ENCODE assay signal across 19 cellular contexts in genomic region chr2:76667764-76668163, GRCh38.
DNase-seq lines count a peak whose midpoint lies in the region; ATAC-seq and TF ChIP-seq lines count a peak whose summit lies in the region.
"Had no signal": no experiment of that assay in that cellular context is flagged by ENCODE, and none has a peak within 500 bp of the region (broad histone marks: within the 10 kb centered on the region; RNA-seq: fewer than 3 reads in every experiment).

No MANE protein-coding gene starts in this region.

- no peaks in the 10 kb centered on the region for H3F3A ChIP-seq in SK-N-SH (replicated peaks; ENCODE audit: insufficient read depth)
- H3F3A ChIP-seq in smooth muscle cell (ENCODE audit: low read depth), result no peaks in the 10 kb centered on the region

- no peak overlapping the region for H3K9ac ChIP-seq in SK-N-SH
- no peak overlapping the region for H3K9ac ChIP-seq in smooth muscle cell (ENCODE audit: low read depth)
- H3K9ac ChIP-seq: KMS-11 had no signal

- H3K9me3 Mint-ChIP-seq in activated T-helper 17 cell treated with anti-CD3 and anti-CD28 coated beads, Interleukin-2, amount 50 U/mL, for 72 hours, result peaks cover 16% of the 10 kb centered on the region

- peak; percentile 41 for ATAC-seq in Right ventricle myocardium superior (ENCODE audit: poor library complexity)
- ATAC-seq in activated T-helper 17 cell treated with anti-CD3 and anti-CD28 coated beads, Interleukin-2, amount 50 U/mL, for 72 hours (replicated peaks), result no peak

- H3K9me3 ChIP-seq in left ventricle myocardium inferior (replicated peaks), result no peaks in the 10 kb centered on the region
- no peaks in the 10 kb centered on the region for H3K9me3 ChIP-seq in SK-N-SH
- H3K9me3 ChIP-seq in hepatocyte (ENCODE audit: low read depth), result no peaks in the 10 kb centered on the region
- no peaks in the 10 kb centered on the region for H3K9me3 ChIP-seq in smooth muscle cell (replicated peaks; ENCODE audit: low read depth)
- H3K9me3 ChIP-seq in adrenal gland (replicated peaks in 1 of 3), result no peaks in the 10 kb centered on the region
- no peaks in the 10 kb centered on the region for H3K9me3 ChIP-seq in Peyer's patch
- H3K9me3 ChIP-seq: Caco-2, HAP-1 had no signal

- H3K36me3 Mint-ChIP-seq in activated T-helper 17 cell treated with anti-CD3 and anti-CD28 coated beads, Interleukin-2, amount 50 U/mL, for 72 hours (ENCODE audit: low read depth), result no peaks in the 10 kb centered on the region

- no peak overlapping the region for H3K4me2 ChIP-seq in SK-N-SH
- H3K4me2 ChIP-seq in hepatocyte, result peak overlapping the region; percentile 17
- peak overlapping the region; percentile 14 for H3K4me2 ChIP-seq in smooth muscle cell
- H3K4me2 ChIP-seq: KMS-11 had no signal

- no peaks in the 10 kb centered on the region for H4K20me1 ChIP-seq in SK-N-SH (ENCODE audit: insufficient read depth)
- H4K20me1 ChIP-seq in hepatocyte (ENCODE audit: insufficient read depth, poor library complexity, severe bottlenecking), result no peaks in the 10 kb centered on the region
- H4K20me1 ChIP-seq in smooth muscle cell (ENCODE audit: low read depth), result no peaks in the 10 kb centered on the region

- peak; percentile 25 to 100; a peak in 2 of 4 replicates for TF ChIP-seq EP300 in SK-N-SH (IDR thresholded peaks at IDR 0.05; ENCODE audit: borderline replicate concordance in 1 of 2, low read depth in 1 of 2, low read length in 1 of 2)

- H3K79me2 ChIP-seq in SK-N-SH (ENCODE audit: insufficient read depth) (no peaks in the 10 kb centered on the region), hepatocyte (no peaks in the 10 kb centered on the region), smooth muscle cell (ENCODE audit: low read depth) (no peaks in the 10 kb centered on the region)

- DNase-seq in Right ventricle myocardium superior (no peak), left ventricle myocardium inferior (no peak), SK-N-SH (peak; percentile 58), hepatocyte (ENCODE audit: low spot score) (no peak), smooth muscle cell (lab: John Stamatoyannopoulos, UW; ENCODE audit: unreplicated experiment) (no peak), adrenal gland (no peak), Peyer's patch (no peak)
- DNase-seq: 8988T; Caco-2; CD4-positive, alpha-beta T cell; GDM1; MV-4-11; NCI-H187 treated with DMSO at 0.1 percent for 48 hours; NCI-H2227 treated with DMSO at 0.1 percent for 48 hours; NCI-H526; SIG-M5 had no signal

- H3K9me2 ChIP-seq in SK-N-SH (no peaks in the 10 kb centered on the region), hepatocyte (replicated peaks; ENCODE audit: insufficient read depth) (no peaks in the 10 kb centered on the region)

- WGBS in SK-N-SH (ENCODE audit: low lambda C conversion rate), result 16% methylated on average over 8 of the region's 8 CpGs
- 37% methylated on average over 8 of the region's 8 CpGs for WGBS in hepatocyte (ENCODE audit: low lambda C conversion rate, missing lambda C conversion rate)
- WGBS in smooth muscle cell (ENCODE audit: low lambda C conversion rate), result 36% methylated on average over 8 of the region's 8 CpGs
- 60 to 65% (median 61%) methylated on average over 8 of the region's 8 CpGs for WGBS in adrenal gland, 4 donors

- intact Hi-C loops in Right ventricle myocardium superior (cut with DNase I) (no loop called here), left ventricle myocardium inferior (cut with micrococcal nuclease) (no loop called here), adrenal gland (cut with DNase I) (no loop called here)

- H3K4me3 ChIP-seq in left ventricle myocardium inferior (no peak overlapping the region), SK-N-SH (ENCODE audit: low read depth in 2 of 2, low read length in 1 of 2) (no peak overlapping the region), hepatocyte (no peak overlapping the region), smooth muscle cell (no peak overlapping the region), adrenal gland (no peak overlapping the region), Peyer's patch (no peak overlapping the region)
- H3K4me3 ChIP-seq: HAP-1 had no signal

- TF ChIP-seq POLR2A in adrenal gland (IDR thresholded peaks at IDR 0.05) (no peak), Peyer's patch (IDR thresholded peaks at IDR 0.05) (no peak)

- no peaks in the 10 kb centered on the region for H3K4me1 Mint-ChIP-seq in activated T-helper 17 cell treated with anti-CD3 and anti-CD28 coated beads, Interleukin-2, amount 50 U/mL, for 72 hours

- H3K27ac ChIP-seq in left ventricle myocardium inferior (replicated peaks) (no peak overlapping the region), SK-N-SH (ENCODE audit: low read depth in 2 of 2, low read length in 1 of 2) (peak overlapping the region in 1 of 2 experiments; percentile 100; a peak in 2 of 4 replicates), hepatocyte (no peak overlapping the region), smooth muscle cell (ENCODE audit: low read depth) (no peak overlapping the region), adrenal gland (no peak overlapping the region), Peyer's patch (no peak overlapping the region)
- H3K27ac ChIP-seq: KMS-11 had no signal

- no peak for TF ChIP-seq CTCF in left ventricle myocardium inferior (IDR thresholded peaks at IDR 0.05; ENCODE audit: borderline replicate concordance)
- no peak for TF ChIP-seq CTCF in SK-N-SH (IDR thresholded peaks at IDR 0.05)
- TF ChIP-seq CTCF in hepatocyte (IDR thresholded peaks at IDR 0.05; ENCODE audit: poor library complexity), result no peak
- no peak for TF ChIP-seq CTCF in smooth muscle cell (IDR thresholded peaks at IDR 0.05; ENCODE audit: borderline replicate concordance, insufficient read depth, poor library complexity, severe bottlenecking)
- no peak for TF ChIP-seq CTCF in adrenal gland (IDR thresholded peaks at IDR 0.05)
- no peak for TF ChIP-seq CTCF in Peyer's patch (IDR thresholded peaks at IDR 0.05)

- H2AFZ ChIP-seq in SK-N-SH (ENCODE audit: low read depth), result no peak overlapping the region
- no peak overlapping the region for H2AFZ ChIP-seq in hepatocyte
- peak overlapping the region; percentile 46 for H2AFZ ChIP-seq in smooth muscle cell (ENCODE audit: low read depth)

- H3K4me3 Mint-ChIP-seq in activated T-helper 17 cell treated with anti-CD3 and anti-CD28 coated beads, Interleukin-2, amount 50 U/mL, for 72 hours, result no peak overlapping the region
- H3K4me3 Mint-ChIP-seq: CD4-positive, alpha-beta T cell had no signal

- no peaks in the 10 kb centered on the region for H3K27me3 Mint-ChIP-seq in activated T-helper 17 cell treated with anti-CD3 and anti-CD28 coated beads, Interleukin-2, amount 50 U/mL, for 72 hours
- H3K27me3 Mint-ChIP-seq: CD4-positive, alpha-beta T cell had no signal

- H3K27ac Mint-ChIP-seq in activated T-helper 17 cell treated with anti-CD3 and anti-CD28 coated beads, Interleukin-2, amount 50 U/mL, for 72 hours, result no peak overlapping the region
- H3K27ac Mint-ChIP-seq: CD4-positive, alpha-beta T cell had no signal

- H3K36me3 ChIP-seq in left ventricle myocardium inferior, result no peaks in the 10 kb centered on the region
- no peaks in the 10 kb centered on the region for H3K36me3 ChIP-seq in SK-N-SH (replicated peaks in 1 of 2; ENCODE audit: control insufficient read depth in 1 of 2, insufficient read depth in 2 of 2, low read length in 1 of 2)
- no peaks in the 10 kb centered on the region for H3K36me3 ChIP-seq in hepatocyte (replicated peaks; ENCODE audit: insufficient read depth, low read depth)
- H3K36me3 ChIP-seq in smooth muscle cell (ENCODE audit: low read depth), result no peaks in the 10 kb centered on the region
- no peaks in the 10 kb centered on the region for H3K36me3 ChIP-seq in adrenal gland (replicated peaks in 1 of 2)
- H3K36me3 ChIP-seq in Peyer's patch, result no peaks in the 10 kb centered on the region
- H3K36me3 ChIP-seq: HAP-1 had no signal

- peak; percentile 69 for TF ChIP-seq RAD21 in SK-N-SH (IDR thresholded peaks at IDR 0.05; ENCODE audit: low read length)

- no peaks in the 10 kb centered on the region for H3K27me3 ChIP-seq in left ventricle myocardium inferior (ENCODE audit: low read depth)
- H3K27me3 ChIP-seq in SK-N-SH (ENCODE audit: insufficient read depth), result no peaks in the 10 kb centered on the region
- no peaks in the 10 kb centered on the region for H3K27me3 ChIP-seq in hepatocyte
- no peaks in the 10 kb centered on the region for H3K27me3 ChIP-seq in smooth muscle cell (ENCODE audit: low read depth)
- no peaks in the 10 kb centered on the region for H3K27me3 ChIP-seq in adrenal gland
- H3K27me3 ChIP-seq in Peyer's patch, result no peaks in the 10 kb centered on the region

- peaks cover 23% of the 10 kb centered on the region for H3K4me1 ChIP-seq in left ventricle myocardium inferior
- peaks cover 0 to 26% of the 10 kb centered on the region in 2 experiments; a peak in 2 of 4 replicates for H3K4me1 ChIP-seq in SK-N-SH (ENCODE audit: control insufficient read depth in 1 of 2, insufficient read depth in 2 of 2, low read depth in 1 of 2, low read length in 1 of 2)
- H3K4me1 ChIP-seq in hepatocyte (ENCODE audit: insufficient read depth), result no peaks in the 10 kb centered on the region
- H3K4me1 ChIP-seq in smooth muscle cell (ENCODE audit: low read depth), result no peaks in the 10 kb centered on the region
- no peaks in the 10 kb centered on the region for H3K4me1 ChIP-seq in adrenal gland (replicated peaks in 1 of 2)
- H3K4me1 ChIP-seq in Peyer's patch, result no peaks in the 10 kb centered on the region
- H3K4me1 ChIP-seq: Caco-2, HAP-1 had no signal

- POLR2A ChIA-PET in SK-N-SH (lab: Yijun Ruan, JAX), result interaction anchor here (1.5 to 2.5 kb wide), 3 partner anchors 25 to 853 kb away, joined by 7 to 9 read pairs (median 8); no protein-coding TSS in a partner anchor

- CTCF ChIA-PET in SK-N-SH (lab: Yijun Ruan, JAX), result interaction anchor here (0.6 to 2.3 kb wide), 12 partner anchors 9 to 881 kb away, joined by 3 to 11 read pairs (median 4); partner anchors contain the start of gene LRRTM4

TF ChIP-seq in SK-N-SH, 30 proteins besides CTCF, POLR2A, EP300 and RAD21 (continues in another document):
- no peak for TF ChIP-seq MEF2A (IDR thresholded peaks at IDR 0.05; ENCODE audit: borderline replicate concordance, low read depth)
- TF ChIP-seq MXI1 (IDR thresholded peaks at IDR 0.05; ENCODE audit: low read depth, low read length), result peak; percentile 81
- TF ChIP-seq GABPA (IDR thresholded peaks at IDR 0.05; ENCODE audit: low read depth), result no peak
- TF ChIP-seq EZH2phosphoT487 (IDR thresholded peaks at IDR 0.05; ENCODE audit: borderline replicate concordance, low read depth), result no peak
- no peak for TF ChIP-seq TAF1 (IDR thresholded peaks at IDR 0.05; ENCODE audit: borderline replicate concordance, low read depth, low read length)
- TF ChIP-seq IRF3 (IDR thresholded peaks at IDR 0.05; ENCODE audit: low read depth, low read length), result no peak
- peak; percentile 91 for TF ChIP-seq CHD2 (IDR thresholded peaks at IDR 0.05; ENCODE audit: low read length, partially characterized antibody)
